ENCODE assay signal across 2 cellular contexts in genomic region chr10:102230264-102230860, GRCh38.
TF ChIP-seq lines count a peak whose summit lies in the region.

No MANE protein-coding gene starts in this region.

TF ChIP-seq in HCT116, 20 proteins besides CTCF, POLR2A, EP300 and RAD21:
- no peak for TF ChIP-seq MAX (IDR thresholded peaks at IDR 0.05)
- TF ChIP-seq REST (IDR thresholded peaks at IDR 0.05; ENCODE audit: low read depth), result no peak
- no peak for TF ChIP-seq ATF3 (IDR thresholded peaks at IDR 0.05)
- TF ChIP-seq POLR2AphosphoS5 (IDR thresholded peaks at IDR 0.05; ENCODE audit: low read depth, low read length), result peak; percentile 74
- TF ChIP-seq JUND (IDR thresholded peaks at IDR 0.05), result no peak
- no peak for TF ChIP-seq CBX3 (IDR thresholded peaks at IDR 0.05; ENCODE audit: low read depth)
- no peak for TF ChIP-seq EGR1 (IDR thresholded peaks at IDR 0.05; ENCODE audit: low read depth)
- TF ChIP-seq EZH2phosphoT487 (IDR thresholded peaks at IDR 0.05; ENCODE audit: borderline replicate concordance), result no peak
- no peak for TF ChIP-seq SP1 (IDR thresholded peaks at IDR 0.05; ENCODE audit: low read depth)
- TF ChIP-seq SIN3A (IDR thresholded peaks at IDR 0.05; ENCODE audit: low read depth), result no peak
- no peak for TF ChIP-seq SRF (IDR thresholded peaks at IDR 0.05; ENCODE audit: low read depth)
- TF ChIP-seq TCF7L2 (IDR thresholded peaks at IDR 0.05; ENCODE audit: borderline replicate concordance, extremely low read depth, insufficient read depth, insufficient read length), result peak; percentile 72
- TF ChIP-seq ELF1 (IDR thresholded peaks at IDR 0.05; ENCODE audit: borderline replicate concordance, low read depth), result no peak
- no peak for TF ChIP-seq EZH2 (IDR thresholded peaks at IDR 0.05)
- no peak for TF ChIP-seq FOSL1 (IDR thresholded peaks at IDR 0.05; ENCODE audit: low read depth)
- no peak for TF ChIP-seq ZNF274 (IDR thresholded peaks at IDR 0.05; ENCODE audit: low read depth, low read length)
- no peak for TF ChIP-seq ZFX (IDR thresholded peaks at IDR 0.05)
- TF ChIP-seq ZBTB33 (IDR thresholded peaks at IDR 0.05; ENCODE audit: extremely low read depth, insufficient replicate concordance, low read length), result peak; percentile 20
- no peak for TF ChIP-seq CEBPB (IDR thresholded peaks at IDR 0.05; ENCODE audit: low read depth)
- TF ChIP-seq YY1 (IDR thresholded peaks at IDR 0.05; ENCODE audit: extremely low read depth, insufficient replicate concordance, low read depth, low read length), result peak; percentile 38

TF ChIP-seq in GM12878, 131 proteins besides CTCF, POLR2A, EP300 and RAD21:
- TF ChIP-seq GATAD2B (conservative IDR thresholded peaks at IDR 0.05; ENCODE audit: low read depth) (peak; percentile 58; the same call in 1 of the 2 replicates), ZNF592 (IDR thresholded peaks at IDR 0.05) (no peak), LARP7 (IDR thresholded peaks at IDR 0.05) (no peak), CEBPB (IDR thresholded peaks at IDR 0.05; ENCODE audit: borderline replicate concordance in 1 of 2, low read depth in 2 of 2, low read length in 2 of 2) (no peak), SMAD1 (IDR thresholded peaks at IDR 0.05; ENCODE audit: low read depth, partially characterized antibody) (no peak), RFX5 (IDR thresholded peaks at IDR 0.05; ENCODE audit: low read depth, low read length) (no peak), BHLHE40 (IDR thresholded peaks at IDR 0.05; ENCODE audit: borderline replicate concordance in 1 of 2, low read depth in 2 of 2, low read length in 1 of 2) (peak in 1 of 2 experiments; percentile 22; a peak in 1 of 4 replicates), EED (IDR thresholded peaks at IDR 0.05; ENCODE audit: low read depth) (no peak), SUZ12 (IDR thresholded peaks at IDR 0.05; ENCODE audit: unreplicated experiment) (peak; percentile 17), SMARCA5 (IDR thresholded peaks at IDR 0.05) (no peak), STAT3 (IDR thresholded peaks at IDR 0.05; ENCODE audit: low read depth, low read length) (no peak), JUNB (IDR thresholded peaks at IDR 0.05) (no peak), GABPA (IDR thresholded peaks at IDR 0.05; ENCODE audit: low read depth) (no peak), SRF (IDR thresholded peaks at IDR 0.05; ENCODE audit: low read depth in 2 of 2, low read length in 2 of 2) (no peak)
